In genomic region chr3:127672429-127673190, GRCh38 we compare ENCODE assay signal across 8 cellular contexts. TPM values are rescaled to one million over a fixed set of nuclear protein-coding genes. Genes with fewer than 3 reads are reported as not detected.
A peak's percentile ranks its signal among the peaks of the same experiment; 100 is the strongest.
DNase-seq lines count a peak whose midpoint lies in the region; ATAC-seq and TF ChIP-seq lines count a peak whose summit lies in the region.

Gene ABTB1, plus strand, starts transcription at chr3:127672952. Its CDS starts 74 bp downstream, at chr3:127673026.

- peak within 1 kb of the TSS; percentile 78 to 82 for H3K9ac ChIP-seq in stomach smooth muscle (ENCODE audit: low read length in 2 of 2)

- H3K4me3 Mint-ChIP-seq in neural crest cell: peak within 1 kb of the TSS; percentile 89

- no peaks in the 10 kb centered on the region for H3K36me3 ChIP-seq in KOPT-K1 (ENCODE audit: insufficient read depth, low read length)
- peaks cover 10 to 12% of the 10 kb centered on the region in 2 donors for H3K36me3 ChIP-seq in stomach smooth muscle (ENCODE audit: control insufficient read depth in 2 of 2, insufficient read depth in 2 of 2, low read length in 2 of 2)

- H3K27ac ChIP-seq in KOPT-K1 (ENCODE audit: low read depth, low read length, poor library complexity, severe bottlenecking) (peak within 1 kb of the TSS; percentile 93), RWPE1 (peak within 1 kb of the TSS; percentile 83), stomach smooth muscle (ENCODE audit: low read length) (peak within 1 kb of the TSS; percentile 69)

- POLR2A ChIA-PET in RWPE1 (lab: Yijun Ruan, JAX; ENCODE audit: low non-redundant PET): interaction anchor here (0.6 kb wide), 1 partner anchor 82 kb away, joined by 7 read pairs; no protein-coding TSS in a partner anchor

- no peaks in the 10 kb centered on the region for H3K9me3 ChIP-seq in KOPT-K1 (ENCODE audit: insufficient read depth, low read length, poor library complexity, severe bottlenecking)
- H3K9me3 ChIP-seq in stomach smooth muscle (ENCODE audit: control insufficient read depth in 2 of 2, low read length in 2 of 2): no peaks in the 10 kb centered on the region

- peaks cover 8% of the 10 kb centered on the region for H3K36me3 Mint-ChIP-seq in neural crest cell (ENCODE audit: low read depth)

- peak; percentile 80 for ATAC-seq in GM21529 (IDR thresholded peaks at IDR 0.05; ENCODE audit: unreplicated experiment)

- no peaks in the 10 kb centered on the region for H3K9me3 Mint-ChIP-seq in neural crest cell

- peaks cover 14% of the 10 kb centered on the region for H3K27me3 Mint-ChIP-seq in neural crest cell (ENCODE audit: low read depth)

- peak; percentile 95 for DNase-seq in DMS 273 (lab: John Stamatoyannopoulos, UW; ENCODE audit: unreplicated experiment)
- peak; percentile 92 for DNase-seq in RWPE1 (ENCODE audit: low spot score)
- DNase-seq in activated T-helper 9 cell treated with anti-CD3 and anti-CD28 coated beads, Interleukin-2, amount 50 U/mL, for 16 hours (ENCODE audit: low read depth): peak; percentile 81
- DNase-seq in fibroblast of the conjunctiva (ENCODE audit: low read depth): peak; percentile 33
- DNase-seq in neural crest cell (ENCODE audit: low read depth, low spot score): peak; percentile 71

- TF ChIP-seq CTCF in RWPE1 (conservative IDR thresholded peaks at IDR 0.05; ENCODE audit: low read depth): no peak
- TF ChIP-seq CTCF in neural crest cell (conservative IDR thresholded peaks at IDR 0.05): no peak

- peaks cover 18% of the 10 kb centered on the region for H3K4me1 Mint-ChIP-seq in neural crest cell

- peak within 1 kb of the TSS; percentile 73 to 84 for H3K4me3 ChIP-seq in stomach smooth muscle (ENCODE audit: low read length in 2 of 2)

- peak within 1 kb of the TSS; percentile 31 for H3K27ac Mint-ChIP-seq in neural crest cell (ENCODE audit: unreplicated experiment)

- H3K27me3 ChIP-seq in stomach smooth muscle (ENCODE audit: control insufficient read depth in 1 of 2, insufficient read depth in 2 of 2, low read length in 2 of 2): no peaks in the 10 kb centered on the region

- peaks cover 29% of the 10 kb centered on the region for H3K4me1 ChIP-seq in stomach smooth muscle (ENCODE audit: control insufficient read depth, insufficient read depth, low read length)

- CTCF ChIA-PET in RWPE1 (lab: Yijun Ruan, JAX): no interaction called here

RNA-seq across cellular contexts. Expression of gene ABTB1, which starts in this region (rescaled TPM):
- total RNA-seq in neural crest cell: 6.8 and 7.2 TPM in 2 replicates

Comparison
In these comparisons a context has a peak if more than half of its experiments do, and no peak if none do; other contexts are left out.
1. Peak in every context shown above with its lines: DNase-seq, ATAC-seq, H3K4me3 ChIP-seq and H3K27ac ChIP-seq.
2. DNase-seq: peak in every context shown above with its lines; median percentile 95 in DMS 273; 92 in RWPE1; 81 in activated T-helper 9 cell treated with anti-CD3 and anti-CD28 coated beads, Interleukin-2, amount 50 U/mL, for 16 hours; 71 in neural crest cell; 33 in fibroblast of the conjunctiva.